In genomic region chr1:246947255-246947654, GRCh38 we compare ENCODE assay signal across 10 cellular contexts. TPM values are rescaled to one million over a fixed set of nuclear protein-coding genes. Genes with fewer than 3 reads are reported as not detected.
A peak's percentile ranks its signal among the peaks of the same experiment; 100 is the strongest.
DNase-seq lines count a peak whose midpoint lies in the region; ATAC-seq, FAIRE-seq and TF ChIP-seq lines count a peak whose summit lies in the region.
"Had no signal": no experiment of that assay in that cellular context is flagged by ENCODE, and none has a peak within 500 bp of the region (broad histone marks: within the 10 kb centered on the region; RNA-seq: fewer than 3 reads in every experiment).

No MANE protein-coding gene starts in this region.

- H3K4me3 Mint-ChIP-seq in chondrocyte (ENCODE audit: unreplicated experiment) = no peak overlapping the region
- H3K4me3 Mint-ChIP-seq: CD4-positive, alpha-beta memory T cell had no signal

- H4K5ac ChIP-seq in mesendoderm (ENCODE audit: low read length) = no peak overlapping the region

- no peak for ATAC-seq in GM18511 (IDR thresholded peaks at IDR 0.05; ENCODE audit: unreplicated experiment)

- no peak overlapping the region for H2BK15ac ChIP-seq in mesendoderm (replicated peaks; ENCODE audit: low read depth)

- no peak overlapping the region for H3K18ac ChIP-seq in mesendoderm (ENCODE audit: low read length)

- H3K4ac ChIP-seq in mesendoderm (ENCODE audit: low read depth, low read length) = no peak overlapping the region

- H3K79me2 ChIP-seq in mesendoderm (ENCODE audit: control insufficient read depth, insufficient read depth, low read length) = no peaks in the 10 kb centered on the region

- no peak overlapping the region for H3K56ac ChIP-seq in mesendoderm (ENCODE audit: low read length)

- no peaks in the 10 kb centered on the region for H3K27me3 Mint-ChIP-seq in chondrocyte (ENCODE audit: low read depth)

- no peak overlapping the region for H3K4me2 ChIP-seq in mesendoderm (ENCODE audit: low read length)

- H3K36me3 Mint-ChIP-seq in chondrocyte (ENCODE audit: low read depth) = no peaks in the 10 kb centered on the region
- H3K36me3 Mint-ChIP-seq: CD4-positive, alpha-beta memory T cell had no signal

- H3K23ac ChIP-seq in mesendoderm (ENCODE audit: low read length) = no peak overlapping the region

- no peak for FAIRE-seq in urothelium cell line (lab: Jason Lieb, UNC)

- H3K4me1 Mint-ChIP-seq in chondrocyte (ENCODE audit: low read depth) = peaks cover 19% of the 10 kb centered on the region

- no peak for TF ChIP-seq CTCF in chondrocyte (IDR thresholded peaks at IDR 0.05)

- no peaks in the 10 kb centered on the region for H3K36me3 ChIP-seq in mesendoderm (ENCODE audit: control insufficient read depth, insufficient read depth, low read length)

- H2BK120ac ChIP-seq in mesendoderm (ENCODE audit: low read depth, low read length) = no peak overlapping the region

- in situ Hi-C loops in G401 (cut with HindIII; ENCODE audit: low sequenced_read_pairs) = no loop called here

- H3K4me1 ChIP-seq in mesendoderm (ENCODE audit: control insufficient read depth, low read depth, low read length) = no peaks in the 10 kb centered on the region

- peak overlapping the region; percentile 53 for H3K27ac Mint-ChIP-seq in chondrocyte (ENCODE audit: unreplicated experiment)
- H3K27ac Mint-ChIP-seq: CD4-positive, alpha-beta memory T cell had no signal

- H3K27ac ChIP-seq in mesendoderm (ENCODE audit: low read depth, low read length) = no peak overlapping the region

- no peaks in the 10 kb centered on the region for H3K9me3 Mint-ChIP-seq in chondrocyte (ENCODE audit: low read depth)
- H3K9me3 Mint-ChIP-seq: CD4-positive, alpha-beta memory T cell had no signal

- H2AK5ac ChIP-seq in mesendoderm (ENCODE audit: low read length) = no peak overlapping the region

- no peaks in the 10 kb centered on the region for H3K79me1 ChIP-seq in mesendoderm (ENCODE audit: low read length)

- peak; percentile 26 for DNase-seq in G401 (ENCODE audit: low spot score)
- no peak for DNase-seq in chondrocyte (ENCODE audit: low spot score)
- peak; percentile 33 to 54 for DNase-seq in hippocampal formation (lab: John Stamatoyannopoulos, UW)
- DNase-seq in renal cortical epithelial cell (ENCODE audit: low read depth) = peak; percentile 82
- no peak for DNase-seq in urothelium cell line (ENCODE audit: low spot score)
- no peak for DNase-seq in T-helper 1 cell
- DNase-seq in mesendoderm = no peak
- DNase-seq: CD4-positive, alpha-beta memory T cell; cortex of kidney had no signal

- H2BK5ac ChIP-seq in mesendoderm (ENCODE audit: low read length) = no peak overlapping the region

- no peak overlapping the region for H3K4me3 ChIP-seq in mesendoderm (ENCODE audit: low read length)

- no peak overlapping the region for H4K8ac ChIP-seq in mesendoderm (ENCODE audit: low read depth, low read length)

- WGBS in mesendoderm (ENCODE audit: extremely low coverage, insufficient coverage, low lambda C conversion rate) = no CpG with 5 or more reads among the region's 7 CpGs

- H3K27me3 ChIP-seq in mesendoderm (ENCODE audit: insufficient read depth, low read length, poor library complexity) = no peaks in the 10 kb centered on the region

- no peak overlapping the region for H3K9ac ChIP-seq in mesendoderm (ENCODE audit: low read length)

RNA-seq across cellular contexts. Expression of gene AHCTF1, which starts 15.5 kb away (rescaled TPM):
- 33.7 and 41.1 TPM in 2 replicates for total RNA-seq in G401 (2014; rRNA removed; shearing (Covaris generic))
- total RNA-seq in chondrocyte (21.3 to 34.6 TPM (median 24.8 TPM) in 3 replicates), renal cortical epithelial cell (21.5 and 39.1 TPM in 2 replicates)
- 27.5 TPM for polyA plus RNA-seq in mesendoderm (2013, experiment 1 of 2)
- 28.5 TPM for polyA plus RNA-seq in mesendoderm (2013, experiment 2 of 2)

Comparison
In these comparisons a context has a peak if more than half of its experiments do, and no peak if none do; other contexts are left out.
1. DNase-seq: peak in G401 (single experiment), hippocampal formation (2 of 2) and renal cortical epithelial cell (single experiment); none in chondrocyte (single experiment), urothelium cell line (single experiment), T-helper 1 cell (0 of 5) and mesendoderm (single experiment).